In the genomic region with DNA sequence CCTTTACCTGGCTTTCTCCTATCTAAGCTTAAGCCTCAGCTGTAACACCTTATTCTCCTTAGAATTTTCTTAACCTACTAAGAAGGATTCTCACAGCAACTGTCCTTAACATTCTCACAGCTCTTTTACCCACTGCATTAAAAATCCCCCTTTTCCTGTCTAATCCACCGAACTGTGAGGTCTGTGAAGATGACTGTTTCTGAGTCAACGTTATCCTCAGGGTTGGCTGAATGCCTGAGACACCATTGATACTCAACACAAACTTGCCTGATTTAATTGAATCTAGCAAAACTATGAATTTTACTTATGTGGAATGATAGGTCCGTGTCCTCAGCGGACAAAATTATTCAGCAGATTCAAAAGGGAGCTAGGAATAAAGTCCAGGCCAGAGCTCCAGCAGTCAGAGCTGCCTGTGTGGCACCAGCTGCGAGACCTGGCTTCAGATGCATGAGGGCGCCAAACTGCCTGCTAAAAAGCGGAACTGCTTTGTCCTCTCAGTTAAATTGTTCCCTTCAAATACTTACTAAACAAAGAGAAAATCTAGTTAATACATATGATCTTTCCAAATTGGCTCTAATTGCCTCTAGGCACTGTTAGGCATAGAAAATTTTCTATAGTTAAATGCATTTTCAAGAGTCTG, we compare ENCODE assay signal across 7 cellular contexts. TPM values are rescaled to one million over a fixed set of nuclear protein-coding genes. Genes with fewer than 3 reads are reported as not detected.
DNase-seq lines count a peak whose midpoint lies in the region; ATAC-seq and TF ChIP-seq lines count a peak whose summit lies in the region.

No MANE protein-coding gene starts in this region.

- H3K27ac Mint-ChIP-seq in GM23338 (no peak overlapping the region; the same call in 1 of the 2 replicates), brain (no peak overlapping the region)
- H3K27ac Mint-ChIP-seq in activated naive CD8-positive, alpha-beta T cell treated with anti-CD3 and anti-CD28 coated beads, Interleukin-2, amount 50 U/mL, for 24 hours = no peak overlapping the region

- ATAC-seq in GM23338 (peak; percentile 89), esophagus mucosa (no peak)
- no peak for ATAC-seq in activated naive CD8-positive, alpha-beta T cell treated with anti-CD3 and anti-CD28 coated beads, Interleukin-2, amount 50 U/mL, for 24 hours

- TF ChIP-seq CTCF in GM23338 (conservative IDR thresholded peaks at IDR 0.05; ENCODE audit: low read depth in 2 of 2) = peak; percentile 54 to 77
- peak; percentile 22 to 45 for TF ChIP-seq CTCF in brain (conservative IDR thresholded peaks at IDR 0.05)

- no peaks in the 10 kb centered on the region for H3K27me3 ChIP-seq in GM23338 (ENCODE audit: insufficient read depth)

- H3K9me3 Mint-ChIP-seq in GM23338 (no peaks in the 10 kb centered on the region; the same call in 2 of the 3 replicates), brain (no peaks in the 10 kb centered on the region)
- H3K9me3 Mint-ChIP-seq in activated naive CD8-positive, alpha-beta T cell treated with anti-CD3 and anti-CD28 coated beads, Interleukin-2, amount 50 U/mL, for 24 hours = no peaks in the 10 kb centered on the region

- no peaks in the 10 kb centered on the region for H3F3A ChIP-seq in GM23338 (replicated peaks; ENCODE audit: low read depth)

- peaks cover 4% of the 10 kb centered on the region for H3K9me2 ChIP-seq in GM23338 (ENCODE audit: insufficient read depth)

- H3K79me2 ChIP-seq in GM23338 (replicated peaks; ENCODE audit: insufficient read depth) = no peaks in the 10 kb centered on the region

- no peaks in the 10 kb centered on the region for H4K20me1 ChIP-seq in GM23338 (replicated peaks; ENCODE audit: insufficient read depth)

- H2AFZ ChIP-seq in GM23338 = peak overlapping the region; percentile 69

- H3K4me2 ChIP-seq in GM23338 = no peak overlapping the region

- no peak overlapping the region for H3K4me3 Mint-ChIP-seq in GM23338
- H3K4me3 Mint-ChIP-seq in brain = peak overlapping the region in 1 of 5 experiments; percentile 58
- no peak overlapping the region for H3K4me3 Mint-ChIP-seq in activated naive CD8-positive, alpha-beta T cell treated with anti-CD3 and anti-CD28 coated beads, Interleukin-2, amount 50 U/mL, for 24 hours

- peak; percentile 72 for DNase-seq in GM23338 (ENCODE audit: low spot score)
- peak; percentile 9 for DNase-seq in NCI-H2029 (lab: John Stamatoyannopoulos, UW)
- peak; percentile 63 for DNase-seq in skeletal muscle cell (ENCODE audit: low read depth)
- no peak for DNase-seq in DMS114 treated with DMSO at 0.1 percent for 48 hours (lab: John Stamatoyannopoulos, UW; ENCODE audit: unreplicated experiment)
- no peak for DNase-seq in activated naive CD8-positive, alpha-beta T cell treated with anti-CD3 and anti-CD28 coated beads, Interleukin-2, amount 50 U/mL, for 24 hours

- H3K4me3 ChIP-seq in GM23338 = no peak overlapping the region
- no peak overlapping the region for H3K4me3 ChIP-seq in skeletal muscle cell (ENCODE audit: low read depth, low read length)

- H3K4me1 Mint-ChIP-seq in GM23338 (peaks cover 14% of the 10 kb centered on the region), brain (peaks cover 11% of the 10 kb centered on the region)
- H3K4me1 Mint-ChIP-seq in activated naive CD8-positive, alpha-beta T cell treated with anti-CD3 and anti-CD28 coated beads, Interleukin-2, amount 50 U/mL, for 24 hours = no peaks in the 10 kb centered on the region

- no peaks in the 10 kb centered on the region for H3K36me3 ChIP-seq in GM23338 (ENCODE audit: insufficient read depth)

- H3K36me3 Mint-ChIP-seq in GM23338 (ENCODE audit: low read depth) = no peaks in the 10 kb centered on the region
- H3K36me3 Mint-ChIP-seq in brain = no peaks in the 10 kb centered on the region
- no peaks in the 10 kb centered on the region for H3K36me3 Mint-ChIP-seq in activated naive CD8-positive, alpha-beta T cell treated with anti-CD3 and anti-CD28 coated beads, Interleukin-2, amount 50 U/mL, for 24 hours (ENCODE audit: low read depth)

- H3K27ac ChIP-seq in GM23338 (ENCODE audit: low read depth) = no peak overlapping the region

- peaks cover 15% of the 10 kb centered on the region for H3K4me1 ChIP-seq in GM23338 (ENCODE audit: insufficient read depth)

- peaks cover 2% of the 10 kb centered on the region for H3K27me3 Mint-ChIP-seq in GM23338 (ENCODE audit: insufficient read depth, low read depth, poor library complexity)
- H3K27me3 Mint-ChIP-seq in brain = peaks cover 3% of the 10 kb centered on the region
- H3K27me3 Mint-ChIP-seq in activated naive CD8-positive, alpha-beta T cell treated with anti-CD3 and anti-CD28 coated beads, Interleukin-2, amount 50 U/mL, for 24 hours = no peaks in the 10 kb centered on the region

TF ChIP-seq in GM23338, 12 proteins besides CTCF, POLR2A, EP300 and RAD21 (continues in another document):
- TF ChIP-seq NANOG (IDR thresholded peaks at IDR 0.05; ENCODE audit: borderline replicate concordance) (no peak), POLR2AphosphoS5 (IDR thresholded peaks at IDR 0.05; ENCODE audit: low read depth) (no peak), ZNF114 (CRISPR knock-in tag; IDR thresholded peaks at IDR 0.05) (no peak), CREB1 (CRISPR knock-in tag; IDR thresholded peaks at IDR 0.05; ENCODE audit: low read depth) (no peak), EZH2 (IDR thresholded peaks at IDR 0.05; ENCODE audit: low read depth, unreplicated experiment) (no peak), STAT1 (IDR thresholded peaks at IDR 0.05; ENCODE audit: unreplicated experiment) (no peak)
- TF ChIP-seq, protein P1, sequence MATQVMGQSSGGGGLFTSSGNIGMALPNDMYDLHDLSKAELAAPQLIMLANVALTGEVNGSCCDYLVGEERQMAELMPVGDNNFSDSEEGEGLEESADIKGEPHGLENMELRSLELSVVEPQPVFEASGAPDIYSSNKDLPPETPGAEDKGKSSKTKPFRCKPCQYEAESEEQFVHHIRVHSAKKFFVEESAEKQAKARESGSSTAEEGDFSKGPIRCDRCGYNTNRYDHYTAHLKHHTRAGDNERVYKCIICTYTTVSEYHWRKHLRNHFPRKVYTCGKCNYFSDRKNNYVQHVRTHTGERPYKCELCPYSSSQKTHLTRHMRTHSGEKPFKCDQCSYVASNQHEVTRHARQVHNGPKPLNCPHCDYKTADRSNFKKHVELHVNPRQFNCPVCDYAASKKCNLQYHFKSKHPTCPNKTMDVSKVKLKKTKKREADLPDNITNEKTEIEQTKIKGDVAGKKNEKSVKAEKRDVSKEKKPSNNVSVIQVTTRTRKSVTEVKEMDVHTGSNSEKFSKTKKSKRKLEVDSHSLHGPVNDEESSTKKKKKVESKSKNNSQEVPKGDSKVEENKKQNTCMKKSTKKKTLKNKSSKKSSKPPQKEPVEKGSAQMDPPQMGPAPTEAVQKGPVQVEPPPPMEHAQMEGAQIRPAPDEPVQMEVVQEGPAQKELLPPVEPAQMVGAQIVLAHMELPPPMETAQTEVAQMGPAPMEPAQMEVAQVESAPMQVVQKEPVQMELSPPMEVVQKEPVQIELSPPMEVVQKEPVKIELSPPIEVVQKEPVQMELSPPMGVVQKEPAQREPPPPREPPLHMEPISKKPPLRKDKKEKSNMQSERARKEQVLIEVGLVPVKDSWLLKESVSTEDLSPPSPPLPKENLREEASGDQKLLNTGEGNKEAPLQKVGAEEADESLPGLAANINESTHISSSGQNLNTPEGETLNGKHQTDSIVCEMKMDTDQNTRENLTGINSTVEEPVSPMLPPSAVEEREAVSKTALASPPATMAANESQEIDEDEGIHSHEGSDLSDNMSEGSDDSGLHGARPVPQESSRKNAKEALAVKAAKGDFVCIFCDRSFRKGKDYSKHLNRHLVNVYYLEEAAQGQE (IDR thresholded peaks at IDR 0.05; ENCODE audit: unreplicated experiment) = no peak
- TF ChIP-seq, protein P2, sequence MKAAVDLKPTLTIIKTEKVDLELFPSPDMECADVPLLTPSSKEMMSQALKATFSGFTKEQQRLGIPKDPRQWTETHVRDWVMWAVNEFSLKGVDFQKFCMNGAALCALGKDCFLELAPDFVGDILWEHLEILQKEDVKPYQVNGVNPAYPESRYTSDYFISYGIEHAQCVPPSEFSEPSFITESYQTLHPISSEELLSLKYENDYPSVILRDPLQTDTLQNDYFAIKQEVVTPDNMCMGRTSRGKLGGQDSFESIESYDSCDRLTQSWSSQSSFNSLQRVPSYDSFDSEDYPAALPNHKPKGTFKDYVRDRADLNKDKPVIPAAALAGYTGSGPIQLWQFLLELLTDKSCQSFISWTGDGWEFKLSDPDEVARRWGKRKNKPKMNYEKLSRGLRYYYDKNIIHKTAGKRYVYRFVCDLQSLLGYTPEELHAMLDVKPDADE (IDR thresholded peaks at IDR 0.05) = no peak

RNA-seq across cellular contexts. Expression of a gene that starts 33.4 kb away (rescaled TPM):
- 35.3 and 45.5 TPM in 2 replicates for total RNA-seq in GM23338 (2014; rRNA removed; shearing (Covaris generic))
- 17.4 and 24.6 TPM in 2 replicates for polyA plus RNA-seq in GM23338 (2016; fragmentation: Nextera tagmentation; extraction: Ambion mirVana)
- polyA plus RNA-seq in brain (ENCODE audit: insufficient read depth, low read depth, low replicate concordance) = 0.93 TPM
- total RNA-seq in esophagus mucosa = 0.36 TPM

Comparison
In these comparisons a context has a peak if more than half of its experiments do, and no peak if none do; other contexts are left out.
1. DNase-seq: peak in GM23338 (single experiment), NCI-H2029 (single experiment) and skeletal muscle cell (single experiment); none in DMS114 treated with DMSO at 0.1 percent for 48 hours (single experiment) and activated naive CD8-positive, alpha-beta T cell treated with anti-CD3 and anti-CD28 coated beads, Interleukin-2, amount 50 U/mL, for 24 hours (single experiment).
2. RNA of a gene that starts 33.4 kb away (total RNA-seq): 35.3 to 45.5 TPM in GM23338; 0.36 TPM in esophagus mucosa (single experiment); every median in the first group is over 10 times any median in the second.